20 cellular contexts compared by ENCODE assay signal in the genomic region with DNA sequence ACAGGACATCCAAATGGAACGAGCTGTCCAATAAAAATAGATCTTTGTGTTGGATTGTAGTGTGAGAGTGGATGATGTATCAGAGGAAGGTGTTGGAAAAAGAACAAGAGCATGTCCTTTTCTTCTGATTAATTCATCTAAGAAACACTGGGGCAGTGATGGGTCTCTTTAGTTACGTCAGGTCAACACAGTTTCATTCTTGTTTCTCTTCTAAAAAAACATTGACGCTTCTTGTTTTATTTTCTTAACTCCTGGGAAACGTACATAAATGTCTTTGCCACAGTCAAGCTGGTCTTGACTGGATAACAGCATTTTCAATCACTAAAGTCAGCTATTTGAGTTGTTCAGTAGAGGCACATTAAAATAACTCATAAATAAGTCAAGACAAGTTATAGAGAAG.
"Had no signal": no experiment of that assay in that cellular context is flagged by ENCODE, and none has a peak within 500 bp of the region (broad histone marks: within the 10 kb centered on the region; RNA-seq: fewer than 3 reads in every experiment).

No MANE protein-coding gene starts in this region.

- H3K36me3 ChIP-seq: cardiac muscle cell, spleen, suprapubic skin, tibial nerve had no signal

- H3K9me3 Mint-ChIP-seq: activated naive CD4-positive, alpha-beta T cell treated with anti-CD3 and anti-CD28 coated beads for 36 hours; activated naive CD8-positive, alpha-beta T cell treated with anti-CD3 and anti-CD28 coated beads, Interleukin-2, amount 10 ng/mL, durations not matched to agents 7 days and 5 days; memory B cell had no signal

- H3K27me3 Mint-ChIP-seq: activated naive CD8-positive, alpha-beta T cell treated with anti-CD3 and anti-CD28 coated beads, Interleukin-2, amount 10 ng/mL, durations not matched to agents 7 days and 5 days; stimulated activated naive CD8-positive, alpha-beta T cell treated with anti-CD3 and anti-CD28 coated beads, Interleukin-15, amount 100 ng/mL, for 72 hours; T-helper 17 cell had no signal

- DNase-seq: activated CD4-positive, alpha-beta T cell treated with anti-CD3 and anti-CD28 coated beads for 4 hours; activated CD4-positive, alpha-beta T cell treated with anti-CD3 and anti-CD28 coated beads, Interleukin-2, amount 50 U/mL, for 48 hours; activated CD4-positive, CD25-positive, alpha-beta regulatory T cell; activated effector memory CD4-positive, alpha-beta T cell treated with Interleukin-2 at 50 U/mL for 16 hours; activated naive CD4-positive, alpha-beta T cell treated with anti-CD3 and anti-CD28 coated beads for 36 hours; activated naive CD8-positive, alpha-beta T cell treated with anti-CD3 and anti-CD28 coated beads, Interleukin-2, amount 10 ng/mL, durations not matched to agents 7 days and 5 days; activated T-cell treated with anti-CD3 and anti-CD28 coated beads, Interleukin-2, amount 50 U/mL, for 48 hours; amniotic stem cell; glutamatergic neuron; nucleus accumbens; retina; spleen; stimulated activated naive CD8-positive, alpha-beta T cell treated with anti-CD3 and anti-CD28 coated beads, Interleukin-15, amount 100 ng/mL, for 72 hours; SW 1271; T-helper 17 cell had no signal

- H2AFZ ChIP-seq: hepatocyte had no signal

- H3K27me3 ChIP-seq: cardiac muscle cell, hepatocyte, spleen, suprapubic skin, tibial nerve had no signal

- H3K4me3 ChIP-seq: cardiac muscle cell, hepatocyte, spleen, suprapubic skin, tibial nerve had no signal

- H3K4me2 ChIP-seq: hepatocyte had no signal

- H3K27ac Mint-ChIP-seq: activated naive CD4-positive, alpha-beta T cell treated with anti-CD3 and anti-CD28 coated beads for 36 hours; activated naive CD8-positive, alpha-beta T cell treated with anti-CD3 and anti-CD28 coated beads, Interleukin-2, amount 10 ng/mL, durations not matched to agents 7 days and 5 days; memory B cell; stimulated activated naive CD8-positive, alpha-beta T cell treated with anti-CD3 and anti-CD28 coated beads, Interleukin-15, amount 100 ng/mL, for 72 hours; T-helper 17 cell had no signal

- H3K4me1 Mint-ChIP-seq: activated naive CD8-positive, alpha-beta T cell treated with anti-CD3 and anti-CD28 coated beads, Interleukin-2, amount 10 ng/mL, durations not matched to agents 7 days and 5 days; memory B cell; stimulated activated naive CD8-positive, alpha-beta T cell treated with anti-CD3 and anti-CD28 coated beads, Interleukin-15, amount 100 ng/mL, for 72 hours; T-helper 17 cell had no signal

- H3K4me3 Mint-ChIP-seq: activated naive CD4-positive, alpha-beta T cell treated with anti-CD3 and anti-CD28 coated beads for 36 hours; activated naive CD8-positive, alpha-beta T cell treated with anti-CD3 and anti-CD28 coated beads, Interleukin-2, amount 10 ng/mL, durations not matched to agents 7 days and 5 days; memory B cell; stimulated activated naive CD8-positive, alpha-beta T cell treated with anti-CD3 and anti-CD28 coated beads, Interleukin-15, amount 100 ng/mL, for 72 hours; T-helper 17 cell had no signal

- H3K4me1 ChIP-seq: suprapubic skin had no signal

- ATAC-seq: stimulated activated naive CD8-positive, alpha-beta T cell treated with anti-CD3 and anti-CD28 coated beads, Interleukin-15, amount 100 ng/mL, for 72 hours; T-helper 17 cell had no signal

- H3K27ac ChIP-seq: cardiac muscle cell, hepatocyte, suprapubic skin, tibial nerve had no signal

- H3K9me3 ChIP-seq: spleen, suprapubic skin, tibial nerve had no signal

- H3K36me3 Mint-ChIP-seq: activated naive CD8-positive, alpha-beta T cell treated with anti-CD3 and anti-CD28 coated beads, Interleukin-2, amount 10 ng/mL, durations not matched to agents 7 days and 5 days; memory B cell had no signal
